Comparison of ENCODE assay signal across 14 cellular contexts in genomic region chr22:31953251-31953650, GRCh38. TPM values are rescaled to one million over a fixed set of nuclear protein-coding genes. Genes with fewer than 3 reads are reported as not detected.
A peak's percentile ranks its signal among the peaks of the same experiment; 100 is the strongest.
DNase-seq lines count a peak whose midpoint lies in the region; ATAC-seq and TF ChIP-seq lines count a peak whose summit lies in the region.
"Had no signal": no experiment of that assay in that cellular context is flagged by ENCODE, and none has a peak within 500 bp of the region (broad histone marks: within the 10 kb centered on the region; RNA-seq: fewer than 3 reads in every experiment).

No MANE protein-coding gene starts in this region.

- no peak overlapping the region for H2AFZ ChIP-seq in MM.1S (ENCODE audit: low read length)

- no peaks in the 10 kb centered on the region for H3F3A ChIP-seq in MM.1S (ENCODE audit: insufficient read depth, low read length)

- no peak overlapping the region for H3K4me3 Mint-ChIP-seq in stimulated activated naive CD8-positive, alpha-beta T cell treated with anti-CD3 and anti-CD28 coated beads, Interleukin-15, Interleukin-2, amounts not matched to agents 100 ng/mL and 50 ng/mL, for 24 hours
- H3K4me3 Mint-ChIP-seq: type B pancreatic cell had no signal

- TF ChIP-seq CTCF in coronary artery (IDR thresholded peaks at IDR 0.05), result no peak
- no peak for TF ChIP-seq CTCF in neutrophil (IDR thresholded peaks at IDR 0.05)
- TF ChIP-seq CTCF in MM.1S (IDR thresholded peaks at IDR 0.05; ENCODE audit: low read length), result no peak

- H3K27ac Mint-ChIP-seq in stimulated activated naive CD8-positive, alpha-beta T cell treated with anti-CD3 and anti-CD28 coated beads, Interleukin-15, Interleukin-2, amounts not matched to agents 100 ng/mL and 50 ng/mL, for 24 hours, result peak overlapping the region; percentile 67
- H3K27ac Mint-ChIP-seq: type B pancreatic cell had no signal

- H3K9me3 Mint-ChIP-seq in stimulated activated naive CD8-positive, alpha-beta T cell treated with anti-CD3 and anti-CD28 coated beads, Interleukin-15, Interleukin-2, amounts not matched to agents 100 ng/mL and 50 ng/mL, for 24 hours, result no peaks in the 10 kb centered on the region
- H3K9me3 Mint-ChIP-seq: type B pancreatic cell had no signal

- H3K4me2 ChIP-seq in MM.1S (ENCODE audit: low read depth, low read length), result no peak overlapping the region

- no peaks in the 10 kb centered on the region for H3K9me3 ChIP-seq in neutrophil
- no peaks in the 10 kb centered on the region for H3K9me3 ChIP-seq in aorta (ENCODE audit: control insufficient read depth, low read length)
- H3K9me3 ChIP-seq in MM.1S (replicated peaks; ENCODE audit: insufficient read depth, low read length), result no peaks in the 10 kb centered on the region

- no peaks in the 10 kb centered on the region for H3K27me3 ChIP-seq in neutrophil
- H3K27me3 ChIP-seq in aorta (ENCODE audit: control insufficient read depth in 1 of 2, insufficient read depth in 2 of 2, low read length in 1 of 2), result no peaks in the 10 kb centered on the region
- no peaks in the 10 kb centered on the region for H3K27me3 ChIP-seq in MM.1S (replicated peaks; ENCODE audit: insufficient read depth, low read length)

- H3K27ac ChIP-seq in coronary artery (peak overlapping the region; percentile 74 to 91), neutrophil (peak overlapping the region; percentile 68), aorta (ENCODE audit: low read depth in 1 of 2, low read length in 2 of 2) (peak overlapping the region; percentile 76 to 77), MM.1S (ENCODE audit: low read length) (no peak overlapping the region)

- peak overlapping the region; percentile 2 for H3K4me3 ChIP-seq in coronary artery
- H3K4me3 ChIP-seq in neutrophil (ENCODE audit: low read depth in 1 of 2, low read length in 1 of 2), result no peak overlapping the region
- no peak overlapping the region for H3K4me3 ChIP-seq in aorta (ENCODE audit: low read length in 2 of 2)
- H3K4me3 ChIP-seq in MM.1S (ENCODE audit: low read length), result no peak overlapping the region

- peaks cover 88% of the 10 kb centered on the region for H3K36me3 Mint-ChIP-seq in stimulated activated naive CD8-positive, alpha-beta T cell treated with anti-CD3 and anti-CD28 coated beads, Interleukin-15, Interleukin-2, amounts not matched to agents 100 ng/mL and 50 ng/mL, for 24 hours (ENCODE audit: low read depth)

- peaks cover 87% of the 10 kb centered on the region for H3K79me2 ChIP-seq in MM.1S (ENCODE audit: low read length)

- intact Hi-C loops in aorta (cut with DNase I), result no loop called here

- no peak overlapping the region for H3K9ac ChIP-seq in MM.1S (ENCODE audit: low read length)

- H3K27me3 Mint-ChIP-seq in stimulated activated naive CD8-positive, alpha-beta T cell treated with anti-CD3 and anti-CD28 coated beads, Interleukin-15, Interleukin-2, amounts not matched to agents 100 ng/mL and 50 ng/mL, for 24 hours, result no peaks in the 10 kb centered on the region
- H3K27me3 Mint-ChIP-seq: type B pancreatic cell had no signal

- peaks cover 81% of the 10 kb centered on the region for H3K4me1 Mint-ChIP-seq in stimulated activated naive CD8-positive, alpha-beta T cell treated with anti-CD3 and anti-CD28 coated beads, Interleukin-15, Interleukin-2, amounts not matched to agents 100 ng/mL and 50 ng/mL, for 24 hours (ENCODE audit: low read depth)

- ATAC-seq in stimulated activated naive CD8-positive, alpha-beta T cell treated with anti-CD3 and anti-CD28 coated beads, Interleukin-15, Interleukin-2, amounts not matched to agents 100 U/mL and 50 U/mL, for 24 hours, result no peak
- no peak for ATAC-seq in aorta (ENCODE audit: low FRiP score)
- no peak for ATAC-seq in GM21723 (IDR thresholded peaks at IDR 0.05; ENCODE audit: unreplicated experiment)

- H3K4me1 ChIP-seq in neutrophil (ENCODE audit: control insufficient read depth in 1 of 2, insufficient read depth in 1 of 2, low read depth in 1 of 2, low read length in 1 of 2), result peaks cover 44 to 51% of the 10 kb centered on the region in 2 experiments
- H3K4me1 ChIP-seq in aorta (ENCODE audit: control insufficient read depth in 1 of 2, insufficient read depth in 2 of 2, low read length in 2 of 2), result peaks cover 14 to 17% of the 10 kb centered on the region in 2 donors
- H3K4me1 ChIP-seq in MM.1S (ENCODE audit: low read length), result no peaks in the 10 kb centered on the region

- H3K36me3 ChIP-seq in neutrophil, result peaks cover 42% of the 10 kb centered on the region
- H3K36me3 ChIP-seq in aorta (ENCODE audit: control insufficient read depth in 1 of 2, insufficient read depth in 2 of 2, low read length in 1 of 2), result peaks cover 0 to 7% of the 10 kb centered on the region in 2 donors
- H3K36me3 ChIP-seq in MM.1S (replicated peaks; ENCODE audit: insufficient read depth, low read length), result peaks cover 6% of the 10 kb centered on the region

- 89 to 93% methylated on average over 3 of the region's 3 CpGs for WGBS in aorta, 2 donors

- H3K9me2 ChIP-seq in MM.1S (replicated peaks; ENCODE audit: insufficient read depth, low read length), result no peaks in the 10 kb centered on the region

- H4K20me1 ChIP-seq in MM.1S (ENCODE audit: insufficient read depth, low read length), result peaks cover 43% of the 10 kb centered on the region

- no peak for DNase-seq in stimulated activated naive CD8-positive, alpha-beta T cell treated with anti-CD3 and anti-CD28 coated beads, Interleukin-15, Interleukin-2, amounts not matched to agents 100 U/mL and 50 U/mL, for 24 hours
- DNase-seq in coronary artery (ENCODE audit: low spot score) (no peak), aorta (no peak), cerebellar nuclear complex (lab: John Stamatoyannopoulos, UW) (no peak), MM.1S (no peak)
- DNase-seq: activated CD8-positive, alpha-beta memory T cell treated with anti-CD3 and anti-CD28 coated beads for 24 hours; activated naive CD4-positive, alpha-beta T cell; DMS53; hypothalamus; NCI-H2029 treated with DMSO at 0.1 percent for 48 hours had no signal

RNA-seq across cellular contexts. Expression of gene YWHAH, which starts 8.9 kb away (rescaled TPM):
- 100 to 1,000 TPM; 207 to 538 TPM for total RNA-seq in aorta
- polyA plus RNA-seq in aorta, result 100 to 1,000 TPM in 1 of 2 donors, 10 to 100 TPM in 1; 82.8 to 179 TPM
